In the genomic region with DNA sequence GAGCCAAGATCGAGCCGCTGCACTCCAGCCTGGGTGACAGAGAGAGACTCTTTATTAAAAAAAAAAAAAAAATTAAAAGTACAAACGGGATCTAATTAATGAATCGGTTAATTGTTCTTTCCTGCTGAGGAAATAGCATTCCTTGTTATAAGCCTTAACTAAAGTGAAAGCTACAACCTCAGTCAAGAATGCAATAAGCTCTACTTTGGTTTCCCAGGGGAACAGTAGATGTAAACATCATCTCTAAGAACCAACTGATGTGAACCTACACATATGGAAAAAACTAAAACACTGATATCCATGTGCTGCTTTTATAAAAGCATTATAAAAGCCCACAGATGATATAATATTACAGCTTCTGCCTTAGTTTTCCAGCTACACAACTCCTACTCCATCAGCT, we compare ENCODE assay signal across 26 cellular contexts. TPM values are rescaled to one million over a fixed set of nuclear protein-coding genes. Genes with fewer than 3 reads are reported as not detected.
DNase-seq lines count a peak whose midpoint lies in the region; ATAC-seq and TF ChIP-seq lines count a peak whose summit lies in the region.
"Had no signal": no experiment of that assay in that cellular context is flagged by ENCODE, and none has a peak within 500 bp of the region (broad histone marks: within the 10 kb centered on the region; RNA-seq: fewer than 3 reads in every experiment).

No MANE protein-coding gene starts in this region.

- H2AFZ ChIP-seq in IMR-90 (replicated peaks; ENCODE audit: low read length, poor library complexity): no peak overlapping the region

- TF ChIP-seq RAD21 in IMR-90 (IDR thresholded peaks at IDR 0.05; ENCODE audit: low read length): no peak

- no peak overlapping the region for H4K8ac ChIP-seq in IMR-90 (ENCODE audit: low read depth in 2 of 2, low read length in 2 of 2)

- dilution Hi-C loops in IMR-90 (cut with HindIII; ENCODE audit: low sequenced_read_pairs, unreplicated experiment): no loop called here

- H3K56ac ChIP-seq in IMR-90 (ENCODE audit: extremely low read depth, insufficient read depth, low read length): no peak overlapping the region

- H3K27me3 ChIP-seq in IMR-90 (ENCODE audit: control insufficient read depth, insufficient read depth, low read length): no peaks in the 10 kb centered on the region
- H3K27me3 ChIP-seq: heart left ventricle, ovary, transverse colon had no signal

- no peak overlapping the region for H4K5ac ChIP-seq in IMR-90 (ENCODE audit: low read depth, low read length)

- H3K9ac ChIP-seq in IMR-90 (ENCODE audit: low read depth, low read length): no peak overlapping the region

- no peak for TF ChIP-seq POLR2A in IMR-90 (IDR thresholded peaks at IDR 0.05; ENCODE audit: low read depth, low read length)

- H2BK20ac ChIP-seq in IMR-90 (ENCODE audit: low read depth, low read length): no peak overlapping the region

- 0 out of 4 replicates have a peak, but pooled peaks cover 0 to 2% of the 10 kb centered on the region in 2 experiments for H3K79me1 ChIP-seq in IMR-90 (ENCODE audit: low read depth in 1 of 2, low read length in 2 of 2)

- BruUV-seq in IMR-90 (replicated peaks; lab: Mats Ljungman, UMichigan): no TSS peak

- H3K4me3 ChIP-seq in IMR-90 (ENCODE audit: insufficient read depth, low read depth, low read length): no peak overlapping the region
- H3K4me3 ChIP-seq: heart left ventricle, lung, mucosa of descending colon, ovary, transverse colon had no signal

- POLR2A ChIA-PET in IMR-90 (lab: Charles Lee; ENCODE audit: unreplicated experiment): interaction anchor here (0.6 kb wide), 1 partner anchor 61 kb away, joined by 9 read pairs; no protein-coding TSS in a partner anchor

- no CpG with 5 or more reads among the region's 4 CpGs for WGBS in IMR-90 (ENCODE audit: extremely low coverage in 2 of 2, insufficient read length in 1 of 2), 2 experiments

- H2AK5ac ChIP-seq in IMR-90 (ENCODE audit: low read depth, low read length): no peak overlapping the region

- H3K9me3 ChIP-seq in IMR-90 (ENCODE audit: control insufficient read depth, insufficient read depth, low read length): no peaks in the 10 kb centered on the region
- H3K9me3 ChIP-seq: heart left ventricle, mucosa of descending colon, ovary, transverse colon had no signal

- peaks cover 10% of the 10 kb centered on the region for H3K36me3 ChIP-seq in IMR-90 (ENCODE audit: control insufficient read depth, insufficient read depth, low read length)
- H3K36me3 ChIP-seq: ovary had no signal

- no peaks in the 10 kb centered on the region for H4K20me1 ChIP-seq in IMR-90 (ENCODE audit: insufficient read depth, low read length)

- TF ChIP-seq CTCF in AG09319 (IDR thresholded peaks at IDR 0.05; ENCODE audit: low read depth, low read length): no peak
- no peak for TF ChIP-seq CTCF in IMR-90 (conservative IDR thresholded peaks at IDR 0.05; ENCODE audit: low read depth, low read length)
- TF ChIP-seq CTCF in GM13976 (IDR thresholded peaks at IDR 0.05; ENCODE audit: borderline replicate concordance, control extremely low read depth, extremely low read depth, insufficient read depth, missing control alignments): no peak

- peak; percentile 10 for DNase-seq in AG09319 (ENCODE audit: extremely low read depth, low read depth)
- DNase-seq in IMR-90: peak; percentile 50
- peak; percentile 21 for DNase-seq in epidermal melanocyte (ENCODE audit: insufficient read length, low spot score)
- DNase-seq in left kidney (ENCODE audit: low read depth, low spot score): peak; percentile 4
- DNase-seq in T1000 (lab: John Stamatoyannopoulos, UW): no peak
- DNase-seq in GM13976 (ENCODE audit: low spot score): no peak
- no peak for DNase-seq in Ammon's horn (ENCODE audit: low spot score)
- DNase-seq: activated CD4-positive, alpha-beta T cell treated with anti-CD3 and anti-CD28 coated beads for 1 hour; activated CD8-positive, alpha-beta T cell treated with anti-CD3 and anti-CD28 coated beads for 36 hours; aorta; Calu3; heart left ventricle; kidney glomerular epithelial cell; mucosa of descending colon; NCI-H1092; NCI-H1930; NCI-H345; nephron progenitor cell; ovary; right cardiac atrium; RPMI8226; stimulated activated CD4-positive, alpha-beta T cell treated with anti-CD3 and anti-CD28 coated beads, Interleukin-2, amount 100 ng/mL, for 48 hours; transverse colon had no signal

- no peak overlapping the region for H2AK9ac ChIP-seq in IMR-90 (replicated peaks; ENCODE audit: low read depth, low read length, poor library complexity)

- ATAC-seq in IMR-90 (ENCODE audit: low read depth) (peak; percentile 72), HG02852 (IDR thresholded peaks at IDR 0.05; ENCODE audit: unreplicated experiment) (no peak)
- ATAC-seq: activated CD8-positive, alpha-beta T cell treated with anti-CD3 and anti-CD28 coated beads for 36 hours; activated naive CD4-positive, alpha-beta T cell treated with anti-CD3 and anti-CD28 coated beads, Interleukin-2, amount 50 U/mL, for 72 hours; heart left ventricle; mucosa of descending colon; right cardiac atrium had no signal

- in situ Hi-C loops in IMR-90 (cut with MboI; ENCODE audit: low sequenced_read_pairs) (no loop called here), GM13976 (cut with MboI; ENCODE audit: low sequenced_read_pairs, unreplicated experiment) (no loop called here)

- H2BK120ac ChIP-seq in IMR-90 (ENCODE audit: low read depth, low read length): no peak overlapping the region

- H2BK15ac ChIP-seq in IMR-90 (ENCODE audit: low read depth, low read length): no peak overlapping the region

- no peak overlapping the region for H3K14ac ChIP-seq in IMR-90 (replicated peaks; ENCODE audit: low read depth, low read length)

- CTCF ChIA-PET in IMR-90 (lab: Yijun Ruan, JAX): interaction anchor here (0.7 kb wide), 1 partner anchor 41 kb away, joined by 4 read pairs; no protein-coding TSS in a partner anchor

- no peak overlapping the region for H4K91ac ChIP-seq in IMR-90 (ENCODE audit: insufficient read depth, low read depth, low read length)

- H3K27ac ChIP-seq in IMR-90 (ENCODE audit: insufficient read depth, low read length): no peak overlapping the region
- H3K27ac ChIP-seq: heart left ventricle, ovary, transverse colon had no signal

- no peak overlapping the region for H3K4me2 ChIP-seq in IMR-90 (ENCODE audit: low read depth, low read length)

- H2BK5ac ChIP-seq in IMR-90 (ENCODE audit: low read depth, low read length, poor library complexity, severe bottlenecking): no peak overlapping the region

- no peak overlapping the region for H3K4ac ChIP-seq in IMR-90 (ENCODE audit: low read depth, low read length)

- H3K23ac ChIP-seq in IMR-90 (ENCODE audit: low read depth, low read length): no peak overlapping the region

- no peaks in the 10 kb centered on the region for H3K4me1 ChIP-seq in IMR-90 (ENCODE audit: control insufficient read depth, insufficient read depth, low read length)

- intact Hi-C loops in IMR-90 (cut with micrococcal nuclease): no loop called here

- no peak overlapping the region for H3K18ac ChIP-seq in IMR-90 (ENCODE audit: low read depth, low read length)

- no peaks in the 10 kb centered on the region for H3K9me1 ChIP-seq in IMR-90 (ENCODE audit: insufficient read depth, low read length)

TF ChIP-seq in IMR-90, 13 proteins besides CTCF, POLR2A, EP300 and RAD21:
- no peak for TF ChIP-seq MXI1 (IDR thresholded peaks at IDR 0.05; ENCODE audit: borderline replicate concordance, low read depth, low read length)
- no peak for TF ChIP-seq FOS (IDR thresholded peaks at IDR 0.05; ENCODE audit: low read depth, low read length)
- no peak for TF ChIP-seq CHD1 (IDR thresholded peaks at IDR 0.05; ENCODE audit: low read depth, low read length)
- TF ChIP-seq SMC3 (IDR thresholded peaks at IDR 0.05; ENCODE audit: low read depth, low read length): no peak

RNA-seq across cellular contexts. Expression of gene LPGAT1, which starts 41.9 kb away (rescaled TPM):
- 13.6 and 25.6 TPM in 2 replicates for total RNA-seq in IMR-90 (2012; rRNA removed)
- 6.7 and 7.2 TPM in 2 replicates for polyA plus RNA-seq in IMR-90 (2012; rRNA removed)
- 1.1 and 2.6 TPM in 2 replicates for polyA plus RNA-seq in IMR-90 (2012; cell fraction: cytosol; rRNA removed)
- polyA plus RNA-seq in IMR-90 (2012; cell fraction: nucleus; rRNA removed; ENCODE audit: low replicate concordance): 1.9 and 7.3 TPM in 2 replicates

Comparison
In these comparisons a context has a peak if more than half of its experiments do, and no peak if none do; other contexts are left out.
1. DNase-seq: peak in AG09319 (single experiment), IMR-90 (single experiment), epidermal melanocyte (single experiment) and left kidney (single experiment); none in T1000 (single experiment), GM13976 (single experiment) and Ammon's horn (single experiment).